ENCODE assay signal across 24 cellular contexts in genomic region chr4:152629908-152630307, GRCh38. TPM values are rescaled to one million over a fixed set of nuclear protein-coding genes. Genes with fewer than 3 reads are reported as not detected.
"Had no signal": no experiment of that assay in that cellular context is flagged by ENCODE, and none has a peak within 500 bp of the region (broad histone marks: within the 10 kb centered on the region; RNA-seq: fewer than 3 reads in every experiment).

No MANE protein-coding gene starts in this region.

- H3K4me3 Mint-ChIP-seq: T-cell had no signal

- H3K9me3 Mint-ChIP-seq: T-cell had no signal

- FAIRE-seq: HepG2 had no signal

- H3K9me3 ChIP-seq: SK-N-SH had no signal

- H3K9ac ChIP-seq: SK-N-SH had no signal

- H3K4me1 Mint-ChIP-seq: T-cell had no signal

- H3K27ac Mint-ChIP-seq: T-cell had no signal

- ATAC-seq: HepG2, Panc1, PC-3, T-cell had no signal

- H3K27ac ChIP-seq: RWPE1 had no signal

- H3K27me3 Mint-ChIP-seq: T-cell had no signal

- H3K4me2 ChIP-seq: SK-N-SH had no signal

- DNase-seq: IMR-90, KBM-7, NCI-H1092, NCI-H1105 treated with DMSO at 0.1 percent for 48 hours, NCI-H1417 treated with DMSO at 0.1 percent for 48 hours, NCI-H146, NCI-H187, NCI-H2029, NCI-H2081 treated with DMSO at 0.1 percent for 48 hours, NCI-H2171, NCI-H226, NCI-H446, NCI-H510A, NCI-H524 treated with DMSO at 0.1 percent for 48 hours, NCI-H69, NCI-H774, PC-3, SHP77, SK-N-SH, SW 1271, T-cell had no signal

RNA-seq across cellular contexts. Expression of gene TMEM154, which starts 49.9 kb away (rescaled TPM):
- total RNA-seq: HepG2 had no signal
